10 cellular contexts compared by ENCODE assay signal in the genomic region with DNA sequence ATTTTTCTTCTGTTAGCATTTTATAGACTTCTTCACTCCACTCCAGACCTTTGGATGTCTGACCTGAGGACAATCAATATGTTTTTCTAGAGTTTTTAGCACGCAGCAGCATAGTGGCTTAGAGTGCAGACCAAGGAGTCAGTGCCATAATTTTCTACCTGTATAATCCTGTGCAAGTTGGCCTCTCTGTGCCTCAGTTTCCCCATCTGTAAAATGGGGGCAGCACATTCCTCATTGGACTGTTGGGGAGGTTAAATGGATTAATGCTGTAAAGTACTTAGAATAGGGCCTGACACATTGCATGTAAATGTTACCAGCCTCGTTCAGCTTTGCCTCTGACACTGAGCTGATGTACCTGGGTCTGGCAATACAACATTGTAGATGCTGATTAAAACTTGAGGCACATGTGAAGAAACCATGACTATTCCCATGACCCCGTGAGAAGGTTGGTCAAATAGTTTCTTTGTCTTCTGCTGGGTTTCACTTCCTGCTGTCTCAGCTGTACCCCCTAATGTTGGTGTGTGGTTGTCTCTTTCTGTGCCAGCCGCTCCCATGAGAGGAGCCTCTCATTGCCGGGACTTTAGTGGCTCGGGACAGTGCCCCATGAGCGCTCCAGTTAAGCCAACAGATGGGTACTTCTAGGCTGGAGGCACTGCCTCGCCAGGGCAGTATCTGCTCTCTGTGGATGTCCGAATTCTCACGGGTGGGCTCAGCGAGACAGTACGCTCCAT.
DNase-seq lines count a peak whose midpoint lies in the region; ATAC-seq, FAIRE-seq and TF ChIP-seq lines count a peak whose summit lies in the region.
"Had no signal": no experiment of that assay in that cellular context is flagged by ENCODE, and none has a peak within 500 bp of the region (broad histone marks: within the 10 kb centered on the region; RNA-seq: fewer than 3 reads in every experiment).

No MANE protein-coding gene starts in this region.

- H3K18ac ChIP-seq in neuronal stem cell (ENCODE audit: low read length), result no peak overlapping the region

- no peak overlapping the region for H3K14ac ChIP-seq in neuronal stem cell (ENCODE audit: low read length)

- no peak overlapping the region for H4K8ac ChIP-seq in neuronal stem cell (ENCODE audit: low read depth, low read length)

- CTCF ChIA-PET in HepG2 (lab: Yijun Ruan, JAX; ENCODE audit: low intra/inter-chr PET ratio, low total read pairs), result no interaction called here

- H2BK15ac ChIP-seq in neuronal stem cell (ENCODE audit: low read length), result no peak overlapping the region

- no peak overlapping the region for H4K91ac ChIP-seq in neuronal stem cell (ENCODE audit: low read depth, low read length, poor library complexity)

- ATAC-seq in GM18508 (IDR thresholded peaks at IDR 0.05; ENCODE audit: insufficient read depth, unreplicated experiment) (peak; percentile 68), GM21360 (IDR thresholded peaks at IDR 0.05; ENCODE audit: unreplicated experiment) (peak; percentile 48), HG03442 (IDR thresholded peaks at IDR 0.05; ENCODE audit: unreplicated experiment) (peak; percentile 72), HepG2 (no peak)
- no peak for ATAC-seq in activated T-cell treated with anti-CD3 and anti-CD28 coated beads, Interleukin-2, amount 50 U/mL, for 72 hours (replicated peaks in 1 of 2)

- H3K4ac ChIP-seq in neuronal stem cell (ENCODE audit: low read length), result no peak overlapping the region

- H3K4me1 Mint-ChIP-seq in activated T-cell treated with anti-CD3 and anti-CD28 coated beads, Interleukin-2, amount 50 U/mL, for 72 hours (ENCODE audit: low read depth), result no peaks in the 10 kb centered on the region

- H3K36me3 ChIP-seq in HepG2 (replicated peaks in 1 of 2; ENCODE audit: control insufficient read depth in 1 of 2, insufficient read depth in 2 of 2, low read length in 2 of 2) (no peaks in the 10 kb centered on the region), neuronal stem cell (replicated peaks in 1 of 2; ENCODE audit: control insufficient read depth in 2 of 2, insufficient read depth in 2 of 2, low read length in 2 of 2) (no peaks in the 10 kb centered on the region)
- H3K36me3 ChIP-seq: esophagus squamous epithelium had no signal

- H3K4me3 ChIP-seq in HepG2 (replicated peaks in 1 of 3; ENCODE audit: insufficient read depth in 1 of 3, low read depth in 2 of 3, low read length in 3 of 3) (no peak overlapping the region), neuronal stem cell (ENCODE audit: low read length in 2 of 2) (no peak overlapping the region)
- H3K4me3 ChIP-seq: esophagus squamous epithelium had no signal

- POLR2A ChIA-PET in HepG2 (lab: Yijun Ruan, JAX), result no interaction called here

- H3K4me2 ChIP-seq in HepG2 (ENCODE audit: low read depth, low read length) (no peak overlapping the region), neuronal stem cell (ENCODE audit: insufficient read depth, low read length, poor library complexity, severe bottlenecking) (no peak overlapping the region)

- no peak overlapping the region for H2BK120ac ChIP-seq in neuronal stem cell (ENCODE audit: low read depth, low read length)

- TF ChIP-seq RAD21 in HepG2 (CRISPR knock-in tag; IDR thresholded peaks at IDR 0.05), result no peak

- H3K9me3 Mint-ChIP-seq in activated T-cell treated with anti-CD3 and anti-CD28 coated beads, Interleukin-2, amount 50 U/mL, for 72 hours, result no peaks in the 10 kb centered on the region

- TF ChIP-seq CTCF in HepG2 (CRISPR knock-in tag; IDR thresholded peaks at IDR 0.05), result no peak

- TF ChIP-seq POLR2A in HepG2 (IDR thresholded peaks at IDR 0.05; ENCODE audit: insufficient read depth in 1 of 2, low read depth in 2 of 2, low read length in 2 of 2), result no peak

- no peak for DNase-seq in HepG2 (ENCODE audit: low spot score)
- no peak for DNase-seq in stimulated activated CD4-positive, alpha-beta T cell treated with anti-CD3 and anti-CD28 coated beads, Interleukin-4, amount 100 ng/mL, for 24 hours
- no peak for DNase-seq in ureter (ENCODE audit: low spot score)
- DNase-seq in activated T-cell treated with anti-CD3 and anti-CD28 coated beads, Interleukin-2, amount 50 U/mL, for 72 hours, result no peak
- no peak for DNase-seq in neuronal stem cell (ENCODE audit: low spot score)
- DNase-seq: activated CD8-positive, alpha-beta memory T cell treated with anti-CD3 and anti-CD28 coated beads for 24 hours; esophagus squamous epithelium had no signal

- H3K27me3 ChIP-seq in HepG2 (ENCODE audit: control insufficient read depth in 1 of 2, insufficient read depth in 2 of 2, low read length in 2 of 2) (peaks cover 0 to 34% of the 10 kb centered on the region in 2 experiments; a peak in 2 of 5 replicates), neuronal stem cell (ENCODE audit: control insufficient read depth in 3 of 3, insufficient read depth in 3 of 3, low read depth in 1 of 3, low read length in 3 of 3) (no peaks in the 10 kb centered on the region)
- H3K27me3 ChIP-seq: esophagus squamous epithelium had no signal

- H3K27ac ChIP-seq in HepG2 (ENCODE audit: extremely low read length, insufficient read depth, low read length), result no peak overlapping the region
- H3K27ac ChIP-seq in neuronal stem cell (replicated peaks; ENCODE audit: low read length), result no peak overlapping the region
- H3K27ac ChIP-seq: esophagus squamous epithelium had no signal

- H3K9ac ChIP-seq in HepG2 (ENCODE audit: insufficient read depth, low read depth, low read length) (no peak overlapping the region), neuronal stem cell (ENCODE audit: low read depth, low read length, poor library complexity) (no peak overlapping the region)

- no peak overlapping the region for H2AK5ac ChIP-seq in neuronal stem cell (ENCODE audit: low read depth, low read length)

- H2BK5ac ChIP-seq in neuronal stem cell (ENCODE audit: low read length), result no peak overlapping the region

- H3K23ac ChIP-seq in neuronal stem cell (ENCODE audit: low read depth, low read length, poor library complexity), result no peak overlapping the region

- H2BK12ac ChIP-seq in neuronal stem cell (ENCODE audit: low read length), result no peak overlapping the region

- TF ChIP-seq EP300 in HepG2 (IDR thresholded peaks at IDR 0.05; ENCODE audit: low read depth in 2 of 2, low read length in 2 of 2) (no peak), HepG2 (CRISPR knock-in tag; IDR thresholded peaks at IDR 0.05; ENCODE audit: borderline replicate concordance) (no peak)

- no peak for FAIRE-seq in HepG2 (lab: Jason Lieb, UNC)

- H3K4me3 Mint-ChIP-seq in activated T-cell treated with anti-CD3 and anti-CD28 coated beads, Interleukin-2, amount 50 U/mL, for 72 hours, result no peak overlapping the region

- H3K9me3 ChIP-seq in HepG2 (ENCODE audit: low read length) (no peaks in the 10 kb centered on the region), neuronal stem cell (replicated peaks in 1 of 2; ENCODE audit: control insufficient read depth in 2 of 2, insufficient read depth in 1 of 2, low read depth in 1 of 2, low read length in 2 of 2) (no peaks in the 10 kb centered on the region)
- H3K9me3 ChIP-seq: esophagus squamous epithelium had no signal

- WGBS in HepG2 (ENCODE audit: low lambda C conversion rate), result 31% methylated on average over 8 of the region's 12 CpGs
- WGBS in neuronal stem cell (ENCODE audit: extremely low coverage in 2 of 2, insufficient read length in 2 of 2, insufficient replicate concordance in 1 of 2), 2 donors, result no CpG with 5 or more reads among the region's 12 CpGs

- intact Hi-C loops in HepG2 (cut with micrococcal nuclease; ENCODE audit: unreplicated experiment), result no loop called here

- H3K79me1 ChIP-seq in neuronal stem cell (ENCODE audit: low read depth, low read length), result no peaks in the 10 kb centered on the region

- no peaks in the 10 kb centered on the region for H3K79me2 ChIP-seq in HepG2 (ENCODE audit: insufficient read depth, low read length)

- H3K4me1 ChIP-seq in HepG2 (ENCODE audit: insufficient read depth, low read length), result no peaks in the 10 kb centered on the region
- H3K4me1 ChIP-seq in neuronal stem cell (ENCODE audit: control insufficient read depth in 2 of 2, insufficient read depth in 1 of 2, low read depth in 1 of 2, low read length in 2 of 2), result no peaks in the 10 kb centered on the region

- H4K20me1 ChIP-seq in HepG2 (ENCODE audit: insufficient read depth, low read length), result no peaks in the 10 kb centered on the region

- H2AFZ ChIP-seq in HepG2 (ENCODE audit: low read length), result no peak overlapping the region
- H2AFZ ChIP-seq in neuronal stem cell (ENCODE audit: low read length), result no peak overlapping the region

- H3K27me3 Mint-ChIP-seq in activated T-cell treated with anti-CD3 and anti-CD28 coated beads, Interleukin-2, amount 50 U/mL, for 72 hours (ENCODE audit: low read depth), result no peaks in the 10 kb centered on the region

- H3K27ac Mint-ChIP-seq in activated T-cell treated with anti-CD3 and anti-CD28 coated beads, Interleukin-2, amount 50 U/mL, for 72 hours, result no peak overlapping the region

- in situ Hi-C loops in HepG2 (cut with HindIII; ENCODE audit: extremely low pct_ligation_motif_present, low pct_unique_long_range_greater_than_20kb), result no loop called here

- H3K36me3 Mint-ChIP-seq in activated T-cell treated with anti-CD3 and anti-CD28 coated beads, Interleukin-2, amount 50 U/mL, for 72 hours (ENCODE audit: insufficient read depth in 2 of 2), result no peaks in the 10 kb centered on the region

- no TSS peak for BruUV-seq in HepG2 (replicated peaks; lab: Mats Ljungman, UMichigan)

TF ChIP-seq in HepG2, 621 proteins besides CTCF, POLR2A, EP300 and RAD21:
- TF ChIP-seq NFKB2 (CRISPR knock-in tag; IDR thresholded peaks at IDR 0.05; ENCODE audit: borderline replicate concordance) (no peak), ZNF629 (CRISPR knock-in tag; conservative IDR thresholded peaks at IDR 0.05) (peak; percentile 42; the same call in 1 of the 2 replicates)

Comparison
In these comparisons a context has a peak if more than half of its experiments do, and no peak if none do; other contexts are left out.
1. ATAC-seq: peak in GM18508 (single experiment), GM21360 (single experiment) and HG03442 (single experiment); none in HepG2 (single experiment) and activated T-cell treated with anti-CD3 and anti-CD28 coated beads, Interleukin-2, amount 50 U/mL, for 72 hours (0 of 2).